Comparison of ENCODE assay signal across 21 cellular contexts in genomic region chr18:12426924-12427323, GRCh38.
"Had no signal": no experiment of that assay in that cellular context is flagged by ENCODE, and none has a peak within 500 bp of the region (broad histone marks: within the 10 kb centered on the region; RNA-seq: fewer than 3 reads in every experiment).

No MANE protein-coding gene starts in this region.

- DNase-seq: IMR-90, Karpas-422, KG1, MG63, NCI-H1092 treated with DMSO at 0.1 percent for 48 hours, NCI-H1436, NCI-H187, NCI-H2029, NCI-H2081 treated with DMSO at 0.1 percent for 48 hours, NCI-H2171, NCI-H226, NCI-H446, NCI-H510A, NCI-H524 treated with DMSO at 0.1 percent for 48 hours, NCI-H69, NCI-H774, PC-3, SHP77, SK-N-SH had no signal

- ATAC-seq: HepG2, Panc1, PC-3 had no signal
